8 cellular contexts compared by ENCODE assay signal in the genomic region with DNA sequence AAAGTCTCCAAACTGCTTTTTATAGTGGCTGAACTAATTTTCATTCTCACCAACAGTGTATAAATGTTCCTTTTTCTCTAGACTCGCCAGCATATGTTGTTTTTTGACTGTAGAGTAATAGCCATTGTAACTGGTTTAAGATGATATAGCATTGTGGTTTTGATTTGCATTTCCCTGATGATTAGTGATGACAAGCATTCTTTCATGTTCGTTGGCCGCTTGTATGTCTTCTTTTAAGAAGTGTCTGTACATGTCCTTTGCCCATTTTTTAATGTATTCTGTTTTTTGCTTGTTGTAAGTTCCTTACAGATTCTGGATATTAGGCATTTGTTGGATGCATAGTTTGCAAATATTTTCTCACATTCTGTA.
DNase-seq lines count a peak whose midpoint lies in the region; ATAC-seq and TF ChIP-seq lines count a peak whose summit lies in the region.

No MANE protein-coding gene starts in this region.

- H3K4me1 ChIP-seq in mononuclear cell (ENCODE audit: insufficient read depth, low read length): peaks cover 11% of the 10 kb centered on the region
- no peaks in the 10 kb centered on the region for H3K4me1 ChIP-seq in endodermal cell (ENCODE audit: control insufficient read depth, insufficient read depth, low read length)

- CTCF ChIA-PET in AG04449 (lab: Yijun Ruan, JAX): no interaction called here
- CTCF ChIA-PET in T-cell (lab: Charles Lee): no interaction called here

- H3K4me3 Mint-ChIP-seq in T-cell (peak overlapping the region; percentile 85 to 90 (median 88)), endodermal cell (no peak overlapping the region)

- 81 to 91% methylated on average over 3 of the region's 3 CpGs for WGBS in endodermal cell (ENCODE audit: insufficient coverage in 1 of 2, insufficient read length in 1 of 2), 2 experiments

- POLR2A ChIA-PET in AG04449 (lab: Yijun Ruan, JAX) (no interaction called here), T-cell (lab: Charles Lee) (no interaction called here)

- no peaks in the 10 kb centered on the region for H3K36me3 ChIP-seq in endodermal cell (ENCODE audit: control insufficient read depth, insufficient read depth, low read length)

- H3K27me3 ChIP-seq in mononuclear cell (ENCODE audit: insufficient read depth, low read length) (no peaks in the 10 kb centered on the region), endodermal cell (ENCODE audit: control insufficient read depth, insufficient read depth, low read length, poor library complexity, severe bottlenecking) (no peaks in the 10 kb centered on the region)

- ATAC-seq in GM18907 (IDR thresholded peaks at IDR 0.05; ENCODE audit: unreplicated experiment) (peak; percentile 60), HG03103 (IDR thresholded peaks at IDR 0.05; ENCODE audit: low read depth, unreplicated experiment) (peak; percentile 39), T-cell (replicated peaks in 1 of 4) (peak; percentile 25 to 43 (median 36))

- peaks cover 45 to 54% (median 47%) of the 10 kb centered on the region in 3 donors for H3K4me1 Mint-ChIP-seq in T-cell
- no peaks in the 10 kb centered on the region for H3K4me1 Mint-ChIP-seq in endodermal cell

- H3K9me3 ChIP-seq in mononuclear cell (ENCODE audit: low read depth, low read length) (no peaks in the 10 kb centered on the region), endodermal cell (ENCODE audit: control insufficient read depth, low read length) (peaks cover 15% of the 10 kb centered on the region)

- H3K36me3 Mint-ChIP-seq in T-cell: peaks cover 15% of the 10 kb centered on the region
- peaks cover 5% of the 10 kb centered on the region for H3K36me3 Mint-ChIP-seq in endodermal cell (ENCODE audit: low read depth)

- peaks cover 5 to 17% (median 15%) of the 10 kb centered on the region in 3 donors for H3K9me3 Mint-ChIP-seq in T-cell
- H3K9me3 Mint-ChIP-seq in endodermal cell: peaks cover 27% of the 10 kb centered on the region

- H3K27ac ChIP-seq in endodermal cell (ENCODE audit: low read depth, low read length): no peak overlapping the region

- no peak overlapping the region for H3K9ac ChIP-seq in endodermal cell (ENCODE audit: extremely low read depth, low read length, poor library complexity, severe bottlenecking)

- no peak for DNase-seq in AG04449 (ENCODE audit: low read depth, low spot score)
- no peak for DNase-seq in T-cell
- DNase-seq in GF-D8 (lab: John Stamatoyannopoulos, UW): no peak
- no peak for DNase-seq in endodermal cell
- DNase-seq in effector CD4-positive, alpha-beta T cell: no peak

- H3K27ac Mint-ChIP-seq in T-cell (peak overlapping the region; percentile 92), endodermal cell (no peak overlapping the region)

- TF ChIP-seq CTCF in AG04449 (IDR thresholded peaks at IDR 0.05; ENCODE audit: insufficient read depth, low read length, missing control alignments) (no peak), endodermal cell (conservative IDR thresholded peaks at IDR 0.05) (no peak)

- no peaks in the 10 kb centered on the region for H3K27me3 Mint-ChIP-seq in T-cell
- H3K27me3 Mint-ChIP-seq in endodermal cell (ENCODE audit: insufficient read depth): no peaks in the 10 kb centered on the region

- peak overlapping the region; percentile 41 for H3K4me3 ChIP-seq in AG04449 (ENCODE audit: low read depth, low read length)
- H3K4me3 ChIP-seq in mononuclear cell (ENCODE audit: low read length): peak overlapping the region; percentile 85
- H3K4me3 ChIP-seq in endodermal cell (ENCODE audit: low read length): no peak overlapping the region
